8 cellular contexts compared by ENCODE assay signal in the genomic region with DNA sequence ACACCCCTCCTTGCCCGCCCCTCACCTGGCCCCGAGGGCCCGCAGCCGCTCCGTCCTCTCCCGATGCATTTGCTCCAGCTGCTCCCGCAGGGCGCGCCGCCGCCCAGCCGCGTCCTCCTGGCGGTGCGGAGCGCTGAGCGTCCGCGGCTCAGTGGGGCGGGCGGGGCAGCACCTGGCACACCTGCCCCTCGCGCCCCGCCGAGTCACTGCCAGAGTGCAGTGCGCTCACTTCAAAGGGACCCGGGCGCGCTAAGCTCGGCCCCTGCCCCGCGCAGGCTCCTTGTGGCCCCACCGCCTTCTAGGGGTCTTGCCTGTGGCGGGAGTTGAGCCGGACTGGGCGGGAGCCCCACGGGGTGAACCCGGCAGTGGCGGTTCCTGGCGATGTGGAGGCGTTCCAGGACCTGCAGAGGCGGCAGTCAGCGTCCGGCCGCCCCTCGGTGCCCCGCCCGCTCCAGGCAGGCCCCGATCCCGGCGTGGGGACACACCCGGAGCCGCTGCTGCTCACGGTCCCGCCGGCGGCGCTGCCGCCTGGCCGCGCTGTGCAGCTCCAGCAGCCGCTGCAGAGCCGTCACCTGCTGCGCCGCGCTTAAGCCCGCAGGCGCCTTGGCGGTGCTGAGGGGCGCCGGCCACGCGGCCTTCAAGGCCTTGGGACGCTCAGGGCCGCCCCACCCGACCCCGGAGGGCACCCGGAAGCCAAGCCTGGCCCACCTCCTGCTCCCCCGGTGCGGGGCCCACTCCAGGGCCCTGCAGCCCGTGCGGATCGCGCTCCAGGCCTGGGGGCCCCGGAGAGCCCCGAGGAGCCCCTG. TPM values are rescaled to one million over a fixed set of nuclear protein-coding genes. Genes with fewer than 3 reads are reported as not detected.
DNase-seq lines count a peak whose midpoint lies in the region; ATAC-seq and TF ChIP-seq lines count a peak whose summit lies in the region.

No MANE protein-coding gene starts in this region.

- CTCF ChIA-PET in naive thymus-derived CD4-positive, alpha-beta T cell (lab: Charles Lee) = no interaction called here

- H3K27ac ChIP-seq in DND-41 (ENCODE audit: low read length) = no peak overlapping the region
- H3K27ac ChIP-seq in naive thymus-derived CD4-positive, alpha-beta T cell (ENCODE audit: low read depth, low read length) = peak overlapping the region; percentile 18
- H3K27ac ChIP-seq in thyroid gland = no peak overlapping the region

- DNase-seq in DND-41 (peak; percentile 34), NCI-H146 treated with DMSO at 0.1 percent for 48 hours (lab: John Stamatoyannopoulos, UW; ENCODE audit: unreplicated experiment) (peak; percentile 65), thyroid gland (peak; percentile 50 to 61)
- peak; percentile 44 for DNase-seq in activated CD8-positive, alpha-beta memory T cell treated with anti-CD3 and anti-CD28 coated beads, Interleukin-2, amount 50 U/mL, for 4 hours
- DNase-seq in naive thymus-derived CD4-positive, alpha-beta T cell = peak; percentile 18 to 63 (median 38)

- peaks cover 25% of the 10 kb centered on the region for H4K20me1 ChIP-seq in DND-41 (ENCODE audit: insufficient read depth, low read length)

- H3K4me2 ChIP-seq in DND-41 (ENCODE audit: insufficient read depth, low read length) = peak overlapping the region; percentile 57

- H3K9me3 ChIP-seq in DND-41 (ENCODE audit: insufficient read depth, low read length, severe bottlenecking) (no peaks in the 10 kb centered on the region), thyroid gland (no peaks in the 10 kb centered on the region)
- no peaks in the 10 kb centered on the region for H3K9me3 ChIP-seq in naive thymus-derived CD4-positive, alpha-beta T cell (ENCODE audit: control insufficient read depth in 2 of 3, low read length in 3 of 3)

- H3K4me1 ChIP-seq in DND-41 (ENCODE audit: insufficient read depth, low read length) (peaks cover 12% of the 10 kb centered on the region), thyroid gland (peaks cover 12 to 17% of the 10 kb centered on the region in 2 donors)
- H3K4me1 ChIP-seq in naive thymus-derived CD4-positive, alpha-beta T cell (ENCODE audit: control insufficient read depth in 2 of 2, insufficient read depth in 2 of 2, low read length in 2 of 2) = peaks cover under 1 to 4% of the 10 kb centered on the region in 2 donors

- H3K27me3 ChIP-seq in DND-41 (ENCODE audit: insufficient read depth, low read length, poor library complexity) (no peaks in the 10 kb centered on the region), thyroid gland (no peaks in the 10 kb centered on the region)
- no peaks in the 10 kb centered on the region for H3K27me3 ChIP-seq in naive thymus-derived CD4-positive, alpha-beta T cell (ENCODE audit: control insufficient read depth in 2 of 2, insufficient read depth in 2 of 2, low read length in 2 of 2)

- H3K27me3 Mint-ChIP-seq in naive thymus-derived CD4-positive, alpha-beta T cell = peaks cover 0 to 32% (median 0%) of the 10 kb centered on the region in 5 donors

- peak overlapping the region; percentile 47 to 81 (median 67) for H3K4me3 Mint-ChIP-seq in naive thymus-derived CD4-positive, alpha-beta T cell

- intact Hi-C loops in naive thymus-derived CD4-positive, alpha-beta T cell (cut with micrococcal nuclease) = loop anchor here (1.0 to 10.0 kb wide), 3 partner anchors 14 to 1215 kb away; partner anchors contain the start of gene SND1 (in 1 of the 2)
- intact Hi-C loops in thyroid gland (cut with DNase I) = loop anchor here (10.0 kb wide), 1 partner anchor 135 kb away; the partner anchor contains the start of gene CALU

- peak overlapping the region; percentile 46 for H3K9ac ChIP-seq in DND-41 (ENCODE audit: low read depth, low read length)

- peaks cover 11 to 34% (median 23%) of the 10 kb centered on the region in 7 donors for H3K4me1 Mint-ChIP-seq in naive thymus-derived CD4-positive, alpha-beta T cell

- TF ChIP-seq CTCF in DND-41 (IDR thresholded peaks at IDR 0.05; ENCODE audit: borderline replicate concordance, extremely low read depth, low read length, poor library complexity, severe bottlenecking) (peak; percentile 7), thyroid gland (IDR thresholded peaks at IDR 0.05) (no peak)

- peaks cover 0 to 11% (median 5%) of the 10 kb centered on the region in 5 donors for H3K36me3 Mint-ChIP-seq in naive thymus-derived CD4-positive, alpha-beta T cell

- 3 to 7% methylated on average over 6 to 13 of the region's 86 CpGs for WGBS in thyroid gland, 2 donors

- TF ChIP-seq POLR2A in thyroid gland (IDR thresholded peaks at IDR 0.05) = no peak

- peaks cover 22% of the 10 kb centered on the region for H3K36me3 ChIP-seq in DND-41 (ENCODE audit: insufficient read depth, low read length)
- peaks cover 0 to 16% (median 0%) of the 10 kb centered on the region in 3 experiments for H3K36me3 ChIP-seq in naive thymus-derived CD4-positive, alpha-beta T cell (ENCODE audit: control insufficient read depth in 2 of 3, insufficient read depth in 3 of 3, low read length in 3 of 3)
- peaks cover 10 to 14% of the 10 kb centered on the region in 2 donors for H3K36me3 ChIP-seq in thyroid gland

- H3K79me2 ChIP-seq in DND-41 (ENCODE audit: insufficient read depth, low read length) = peaks cover 7% of the 10 kb centered on the region

- POLR2A ChIA-PET in naive thymus-derived CD4-positive, alpha-beta T cell (lab: Charles Lee) = no interaction called here

- peak overlapping the region in 1 of 2 experiments; percentile 44; a peak in 2 of 4 replicates for H3K4me3 ChIP-seq in DND-41 (ENCODE audit: low read depth in 1 of 2, low read length in 2 of 2)
- peak overlapping the region; percentile 56 for H3K4me3 ChIP-seq in naive thymus-derived CD4-positive, alpha-beta T cell (ENCODE audit: low read length)
- peak overlapping the region in 2 of 3 donors; percentile 3 to 55 for H3K4me3 ChIP-seq in thyroid gland (replicated peaks in 1 of 3)

- peak overlapping the region; percentile 26 for H2AFZ ChIP-seq in DND-41 (ENCODE audit: low read depth, low read length)

- peak; percentile 82 for ATAC-seq in DND-41 (ENCODE audit: insufficient read depth, low read depth)
- peak; percentile 61 for ATAC-seq in GM21576 (IDR thresholded peaks at IDR 0.05; ENCODE audit: unreplicated experiment)
- peak; percentile 74 for ATAC-seq in esophagus mucosa
- ATAC-seq in naive thymus-derived CD4-positive, alpha-beta T cell = peak; percentile 84
- no peak for ATAC-seq in GM21515 (IDR thresholded peaks at IDR 0.05; ENCODE audit: unreplicated experiment)

- H3K9me3 Mint-ChIP-seq in naive thymus-derived CD4-positive, alpha-beta T cell = no peaks in the 10 kb centered on the region

- no peak overlapping the region for H3K27ac Mint-ChIP-seq in naive thymus-derived CD4-positive, alpha-beta T cell

RNA-seq across cellular contexts. Expression of gene ATP6V1F, which starts 6.7 kb away (rescaled TPM):
- total RNA-seq in esophagus mucosa (193 TPM), thyroid gland (100 to 1,000 TPM in 1 of 4 donors, 10 to 100 TPM in 3; 49.6 to 109 (median 86.6) TPM)
- 100 to 1,000 TPM in 2 of 5 experiments, 10 to 100 TPM in 3; 58.4 to 116 (median 79.1) TPM for total RNA-seq in naive thymus-derived CD4-positive, alpha-beta T cell
- polyA plus RNA-seq in naive thymus-derived CD4-positive, alpha-beta T cell = 100 to 1,000 TPM; 339 to 340 TPM

RNA-seq across cellular contexts. Expression of gene FLNC, which starts 39.1 kb away (rescaled TPM):
- 2.0 TPM for total RNA-seq in esophagus mucosa
- under 1 TPM in 2 of 5 experiments, not detected in 3; 0.05 to 0.19 TPM for total RNA-seq in naive thymus-derived CD4-positive, alpha-beta T cell
- not detected for polyA plus RNA-seq in naive thymus-derived CD4-positive, alpha-beta T cell
- 10 to 100 TPM in 2 of 4 donors, 1 to 10 TPM in 2; 5.7 to 12.6 (median 9.3) TPM for total RNA-seq in thyroid gland

RNA-seq across cellular contexts. Expression of gene KCP, which starts 41.2 kb away (rescaled TPM):
- 1.8 TPM for total RNA-seq in esophagus mucosa
- total RNA-seq in naive thymus-derived CD4-positive, alpha-beta T cell = 1 to 10 TPM in 1 of 5 experiments, under 1 TPM in 3, not detected in 1; 0.10 to 1.6 (median 0.24) TPM
- polyA plus RNA-seq in naive thymus-derived CD4-positive, alpha-beta T cell = not detected
- under 1 TPM; 0.27 to 0.93 (median 0.61) TPM for total RNA-seq in thyroid gland
